In the genomic region with DNA sequence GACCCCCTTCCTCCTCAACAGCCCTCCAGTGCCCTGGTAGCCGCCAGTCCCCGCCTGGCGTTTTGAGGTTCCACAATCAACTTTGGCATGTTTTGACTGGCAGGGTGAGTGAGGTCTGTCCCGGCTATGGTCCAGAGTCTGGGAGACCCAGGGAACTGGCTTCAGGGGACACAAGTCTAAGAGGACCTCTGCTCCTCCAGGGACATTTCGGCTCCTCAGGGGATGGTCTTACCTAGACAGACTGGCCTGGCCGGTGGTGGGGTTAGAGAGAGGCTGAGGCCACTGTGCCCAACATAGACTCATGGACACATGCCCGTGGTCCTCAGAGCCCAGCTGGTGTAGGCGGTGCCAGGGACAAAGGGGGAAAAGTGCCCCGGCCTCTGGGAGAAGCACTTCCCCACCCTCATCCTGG, we compare ENCODE assay signal across 12 cellular contexts. TPM values are rescaled to one million over a fixed set of nuclear protein-coding genes. Genes with fewer than 3 reads are reported as not detected.
DNase-seq lines count a peak whose midpoint lies in the region; ATAC-seq and TF ChIP-seq lines count a peak whose summit lies in the region.
"Had no signal": no experiment of that assay in that cellular context is flagged by ENCODE, and none has a peak within 500 bp of the region (broad histone marks: within the 10 kb centered on the region; RNA-seq: fewer than 3 reads in every experiment).

No MANE protein-coding gene starts in this region.

- H2AFZ ChIP-seq in mammary epithelial cell (ENCODE audit: low read depth, low read length): no peak overlapping the region

- no peak for TF ChIP-seq CTCF in breast epithelium (IDR thresholded peaks at IDR 0.05)
- TF ChIP-seq CTCF in mammary epithelial cell (conservative IDR thresholded peaks at IDR 0.05 in 1 of 2, IDR thresholded peaks at IDR 0.05 in 1 of 2; ENCODE audit: extremely low read depth in 1 of 2, insufficient read depth in 1 of 2, low read depth in 1 of 2, low read length in 2 of 2): no peak
- no peak for TF ChIP-seq CTCF in vagina (IDR thresholded peaks at IDR 0.05)

- H3K4me1 ChIP-seq in breast epithelium: peaks cover 0 to 5% of the 10 kb centered on the region in 2 donors
- H3K4me1 ChIP-seq in mammary epithelial cell (ENCODE audit: insufficient read depth, low read length): peaks cover 14% of the 10 kb centered on the region
- peaks cover 47% of the 10 kb centered on the region for H3K4me1 ChIP-seq in vagina

- intact Hi-C loops in breast epithelium (cut with DNase I; ENCODE audit: low total_unique reads): no loop called here
- intact Hi-C loops in mammary epithelial cell (cut with micrococcal nuclease): no loop called here
- intact Hi-C loops in vagina (cut with DNase I): no loop called here

- peaks cover 66% of the 10 kb centered on the region for H3K4me1 Mint-ChIP-seq in activated CD8-positive, alpha-beta memory T cell treated with anti-CD3 and anti-CD28 coated beads, Interleukin-2, amount 10 ng/mL, durations not matched to agents 7 days and 5 days
- peaks cover 60% of the 10 kb centered on the region for H3K4me1 Mint-ChIP-seq in memory B cell

- BruUV-seq in mammary epithelial cell (replicated peaks; lab: Mats Ljungman, UMichigan): no TSS peak

- CTCF ChIA-PET in mammary epithelial cell (lab: Charles Lee; ENCODE audit: low non-redundant PET): no interaction called here
- CTCF ChIA-PET in activated CD8-positive, alpha-beta memory T cell treated with anti-CD3 and anti-CD28 coated beads, Interleukin-2, amount 10 ng/mL, durations not matched to agents 7 days and 5 days (lab: Charles Lee): interaction anchor here (2.9 to 17.0 kb wide), 5 partner anchors 8 to 118 kb away, joined by 14 to 257 read pairs (median 75); a partner anchor contains a TSS

- ATAC-seq in activated CD8-positive, alpha-beta memory T cell treated with anti-CD3 and anti-CD28 coated beads, Interleukin-2, amount 10 ng/mL, durations not matched to agents 7 days and 5 days: no peak
- no peak for ATAC-seq in memory B cell (ENCODE audit: low read depth)
- no peak for ATAC-seq in HG03039 (IDR thresholded peaks at IDR 0.05; ENCODE audit: unreplicated experiment)
- ATAC-seq in GM19351 (IDR thresholded peaks at IDR 0.05; ENCODE audit: unreplicated experiment): no peak
- ATAC-seq: left ventricle myocardium superior had no signal

- TF ChIP-seq POLR2A in breast epithelium (IDR thresholded peaks at IDR 0.05) (no peak), vagina (IDR thresholded peaks at IDR 0.05) (no peak)

- no peak overlapping the region for H3K4me2 ChIP-seq in mammary epithelial cell (ENCODE audit: insufficient read depth, low read depth, low read length)
- H3K4me2 ChIP-seq: SK-N-SH had no signal

- no peaks in the 10 kb centered on the region for H3K36me3 ChIP-seq in breast epithelium
- no peaks in the 10 kb centered on the region for H3K36me3 ChIP-seq in mammary epithelial cell (ENCODE audit: insufficient read depth, low read length)
- no peaks in the 10 kb centered on the region for H3K36me3 ChIP-seq in vagina

- H3K36me3 Mint-ChIP-seq in activated CD8-positive, alpha-beta memory T cell treated with anti-CD3 and anti-CD28 coated beads, Interleukin-2, amount 10 ng/mL, durations not matched to agents 7 days and 5 days: peaks cover 57% of the 10 kb centered on the region
- peaks cover 31% of the 10 kb centered on the region for H3K36me3 Mint-ChIP-seq in memory B cell

- 92% methylated on average over 9 of the region's 9 CpGs for WGBS in mammary epithelial cell (ENCODE audit: low coverage, missing lambda C conversion rate)

- H3K9me3 Mint-ChIP-seq in activated CD8-positive, alpha-beta memory T cell treated with anti-CD3 and anti-CD28 coated beads, Interleukin-2, amount 10 ng/mL, durations not matched to agents 7 days and 5 days (ENCODE audit: low read depth): no peaks in the 10 kb centered on the region
- H3K9me3 Mint-ChIP-seq in memory B cell: no peaks in the 10 kb centered on the region

- H3K27ac ChIP-seq in breast epithelium (peak overlapping the region; percentile 64 to 74), mammary epithelial cell (ENCODE audit: insufficient read depth, low read depth, low read length) (no peak overlapping the region), vagina (peak overlapping the region; percentile 48)

- no peaks in the 10 kb centered on the region for H3K79me2 ChIP-seq in mammary epithelial cell (ENCODE audit: insufficient read depth, low read length)

- peak overlapping the region; percentile 72 for H3K4me3 Mint-ChIP-seq in activated CD8-positive, alpha-beta memory T cell treated with anti-CD3 and anti-CD28 coated beads, Interleukin-2, amount 10 ng/mL, durations not matched to agents 7 days and 5 days
- peak overlapping the region; percentile 93 for H3K4me3 Mint-ChIP-seq in memory B cell

- dilution Hi-C loops in mammary epithelial cell (cut with HindIII; ENCODE audit: low sequenced_read_pairs): no loop called here

- no peak overlapping the region for H3K9ac ChIP-seq in mammary epithelial cell (ENCODE audit: insufficient read depth, low read length)
- H3K9ac ChIP-seq: SK-N-SH had no signal

- H3K27ac Mint-ChIP-seq in activated CD8-positive, alpha-beta memory T cell treated with anti-CD3 and anti-CD28 coated beads, Interleukin-2, amount 10 ng/mL, durations not matched to agents 7 days and 5 days: peak overlapping the region; percentile 81
- H3K27ac Mint-ChIP-seq in memory B cell: peak overlapping the region; percentile 56

- in situ Hi-C loops in mammary epithelial cell (cut with MboI; ENCODE audit: low sequenced_read_pairs in 2 of 2): no loop called here

- H3K27me3 ChIP-seq in breast epithelium: no peaks in the 10 kb centered on the region
- no peaks in the 10 kb centered on the region for H3K27me3 ChIP-seq in mammary epithelial cell (ENCODE audit: insufficient read depth, low read length)
- H3K27me3 ChIP-seq in vagina: no peaks in the 10 kb centered on the region

- DNase-seq in breast epithelium (ENCODE audit: low spot score in 2 of 2): no peak
- DNase-seq in mammary epithelial cell: no peak
- peak; percentile 57 for DNase-seq in activated CD8-positive, alpha-beta memory T cell treated with anti-CD3 and anti-CD28 coated beads, Interleukin-2, amount 10 ng/mL, durations not matched to agents 7 days and 5 days
- DNase-seq in memory B cell (ENCODE audit: low spot score in 2 of 2): peak in 1 of 2 donors; percentile 58
- DNase-seq in vagina (ENCODE audit: extremely low spot score in 2 of 2): no peak
- DNase-seq in NAMALWA (ENCODE audit: low spot score): no peak
- DNase-seq: NCI-H748 treated with DMSO at 0.1 percent for 48 hours, SK-N-SH had no signal

- no peaks in the 10 kb centered on the region for H3K27me3 Mint-ChIP-seq in activated CD8-positive, alpha-beta memory T cell treated with anti-CD3 and anti-CD28 coated beads, Interleukin-2, amount 10 ng/mL, durations not matched to agents 7 days and 5 days
- no peaks in the 10 kb centered on the region for H3K27me3 Mint-ChIP-seq in memory B cell

- H4K20me1 ChIP-seq in mammary epithelial cell (ENCODE audit: insufficient read depth, low read length): no peaks in the 10 kb centered on the region

- H3K9me3 ChIP-seq in breast epithelium: no peaks in the 10 kb centered on the region
- H3K9me3 ChIP-seq in mammary epithelial cell (replicated peaks; ENCODE audit: insufficient read depth, low read length): no peaks in the 10 kb centered on the region
- no peaks in the 10 kb centered on the region for H3K9me3 ChIP-seq in vagina
- H3K9me3 ChIP-seq: SK-N-SH had no signal

- H3K4me3 ChIP-seq in breast epithelium: peak overlapping the region in 1 of 3 donors; percentile 47
- no peak overlapping the region for H3K4me3 ChIP-seq in mammary epithelial cell (replicated peaks in 1 of 3; ENCODE audit: insufficient read depth in 1 of 3, low read depth in 2 of 3, low read length in 3 of 3)
- H3K4me3 ChIP-seq in vagina: no peak overlapping the region

RNA-seq across cellular contexts. Expression of a gene that starts 2.2 kb away (rescaled TPM):
- total RNA-seq in breast epithelium (1 to 10 TPM; 4.2 to 9.9 (median 8.8) TPM), mammary epithelial cell (under 1 TPM; under 0.01 to 0.07 TPM), vagina (24.6 TPM)
- polyA plus RNA-seq in mammary epithelial cell: 0.06 TPM
- not detected for polyA minus RNA-seq in mammary epithelial cell
- total RNA-seq in activated CD8-positive, alpha-beta memory T cell treated with anti-CD3 and anti-CD28 coated beads, Interleukin-2, amount 10 ng/mL, durations not matched to agents 7 days and 5 days: 100 to 1,000 TPM; 251 to 292 TPM

RNA-seq across cellular contexts. Expression of a gene that starts 4.2 kb away (rescaled TPM):
- total RNA-seq in breast epithelium: 10 to 100 TPM; 18.6 to 45.9 (median 28.4) TPM
- total RNA-seq in mammary epithelial cell: 10 to 100 TPM; 41.4 to 46.3 TPM
- polyA plus RNA-seq in mammary epithelial cell: 6.2 TPM
- 7.1 TPM for polyA minus RNA-seq in mammary epithelial cell
- total RNA-seq in activated CD8-positive, alpha-beta memory T cell treated with anti-CD3 and anti-CD28 coated beads, Interleukin-2, amount 10 ng/mL, durations not matched to agents 7 days and 5 days: 100 to 1,000 TPM; 347 to 431 TPM
- 64.8 TPM for total RNA-seq in vagina

RNA-seq across cellular contexts. Expression of a gene that starts 13.4 kb away (rescaled TPM):
- total RNA-seq in breast epithelium (not detected), mammary epithelial cell (under 1 TPM; 0.17 to 0.80 TPM), vagina (not detected)
- 0.14 TPM for polyA plus RNA-seq in mammary epithelial cell
- not detected for polyA minus RNA-seq in mammary epithelial cell
- total RNA-seq in activated CD8-positive, alpha-beta memory T cell treated with anti-CD3 and anti-CD28 coated beads, Interleukin-2, amount 10 ng/mL, durations not matched to agents 7 days and 5 days: not detected
- total RNA-seq: left ventricle myocardium superior, renal cortical epithelial cell had no signal
- polyA plus RNA-seq: SK-N-SH had no signal

RNA-seq across cellular contexts. Expression of a gene that starts 35.6 kb away (rescaled TPM):
- total RNA-seq in breast epithelium (10 to 100 TPM; 37.8 to 69.5 (median 64.2) TPM), mammary epithelial cell (10 to 100 TPM; 39.0 to 72.6 TPM), vagina (82.3 TPM)
- polyA plus RNA-seq in mammary epithelial cell: 48.7 TPM
- polyA minus RNA-seq in mammary epithelial cell: 53.3 TPM
- total RNA-seq in activated CD8-positive, alpha-beta memory T cell treated with anti-CD3 and anti-CD28 coated beads, Interleukin-2, amount 10 ng/mL, durations not matched to agents 7 days and 5 days: 10 to 100 TPM; 41.2 to 80.3 TPM

RNA-seq across cellular contexts. Expression of a gene that starts 54.1 kb away (rescaled TPM):
- 1 to 10 TPM; 2.6 to 5.6 (median 3.7) TPM for total RNA-seq in breast epithelium
- total RNA-seq in mammary epithelial cell: 10 to 100 TPM in 1 of 2 donors, 1 to 10 TPM in 1; 7.7 to 79.5 TPM
- 155 TPM for polyA plus RNA-seq in mammary epithelial cell
- polyA minus RNA-seq in mammary epithelial cell: 121 TPM
- total RNA-seq in activated CD8-positive, alpha-beta memory T cell treated with anti-CD3 and anti-CD28 coated beads, Interleukin-2, amount 10 ng/mL, durations not matched to agents 7 days and 5 days: 100 to 1,000 TPM; 145 to 164 TPM
- total RNA-seq in vagina: 3.7 TPM
